In the genomic region with DNA sequence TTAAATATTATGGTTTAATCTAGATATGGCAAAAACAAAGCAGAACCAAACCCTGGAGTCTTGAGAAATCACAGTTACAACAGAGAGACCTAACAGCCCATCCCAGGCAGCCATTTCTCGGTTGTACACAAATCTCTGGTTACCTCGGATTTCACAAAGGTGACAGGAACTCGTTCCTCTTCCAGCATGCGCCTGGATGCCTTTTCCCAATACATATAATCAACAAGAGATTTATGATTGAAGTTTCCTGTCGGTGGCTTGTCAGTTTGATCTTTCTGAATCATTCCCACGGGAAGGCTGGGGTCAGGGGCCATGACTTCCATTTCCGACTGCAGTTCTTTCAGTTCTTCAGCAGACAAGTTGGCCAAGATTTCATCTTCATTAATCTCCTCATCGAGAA, we compare ENCODE assay signal across 27 cellular contexts. TPM values are rescaled to one million over a fixed set of nuclear protein-coding genes. Genes with fewer than 3 reads are reported as not detected.
DNase-seq lines count a peak whose midpoint lies in the region; ATAC-seq, FAIRE-seq and TF ChIP-seq lines count a peak whose summit lies in the region.
"Had no signal": no experiment of that assay in that cellular context is flagged by ENCODE, and none has a peak within 500 bp of the region (broad histone marks: within the 10 kb centered on the region; RNA-seq: fewer than 3 reads in every experiment).

No MANE protein-coding gene starts in this region.

- DNase-seq in HepG2 (ENCODE audit: low spot score) (no peak), right lobe of liver (no peak), heart right ventricle (peak in 1 of 2 donors; percentile 32), neural progenitor cell (ENCODE audit: low spot score) (no peak), vagina (ENCODE audit: extremely low spot score in 2 of 2) (no peak), pons (ENCODE audit: low spot score) (no peak), suprapubic skin (ENCODE audit: low spot score in 2 of 2) (no peak)
- DNase-seq: activated CD4-positive, CD25-positive, alpha-beta regulatory T cell; body of pancreas; colonic mucosa; DMS 273 treated with DMSO at 0.1 percent for 48 hours; foreskin fibroblast; NCI-H1417 treated with DMSO at 0.1 percent for 48 hours; NCI-H748 treated with DMSO at 0.1 percent for 48 hours; pancreas; spleen; stimulated activated CD4-positive, alpha-beta T cell treated with anti-CD3 and anti-CD28 coated beads, Interleukin-4, amount 100 ng/mL, for 4 hours had no signal

- no peak overlapping the region for H3K9ac ChIP-seq in HepG2 (ENCODE audit: insufficient read depth, low read depth, low read length)
- H3K9ac ChIP-seq in neural progenitor cell = no peak overlapping the region

- TF ChIP-seq EP300 in HepG2 (IDR thresholded peaks at IDR 0.05; ENCODE audit: low read depth in 2 of 2, low read length in 2 of 2) (no peak), HepG2 (CRISPR knock-in tag; IDR thresholded peaks at IDR 0.05; ENCODE audit: borderline replicate concordance) (no peak), suprapubic skin (IDR thresholded peaks at IDR 0.05) (no peak)

- TF ChIP-seq CTCF in HepG2 (CRISPR knock-in tag; IDR thresholded peaks at IDR 0.05) (no peak), right lobe of liver (IDR thresholded peaks at IDR 0.05) (no peak), heart right ventricle (IDR thresholded peaks at IDR 0.05) (no peak), neural progenitor cell (IDR thresholded peaks at IDR 0.05) (no peak), vagina (IDR thresholded peaks at IDR 0.05) (no peak), suprapubic skin (IDR thresholded peaks at IDR 0.05) (no peak)

- ATAC-seq in HepG2 (no peak), right lobe of liver (no peak), heart right ventricle (peak in 6 of 8 donors; percentile 11 to 67 (median 50)), HG03571 (IDR thresholded peaks at IDR 0.05; ENCODE audit: unreplicated experiment) (no peak)
- ATAC-seq: activated naive CD4-positive, alpha-beta T cell treated with anti-CD3 and anti-CD28 coated beads, Interleukin-2, amount 50 U/mL, for 72 hours; body of pancreas; GM23338; Panc1; pancreas had no signal

- TF ChIP-seq POLR2A in HepG2 (IDR thresholded peaks at IDR 0.05; ENCODE audit: insufficient read depth in 1 of 2, low read depth in 2 of 2, low read length in 2 of 2) (no peak), right lobe of liver (IDR thresholded peaks at IDR 0.05) (no peak), vagina (IDR thresholded peaks at IDR 0.05) (no peak), suprapubic skin (IDR thresholded peaks at IDR 0.05) (no peak)

- no peak overlapping the region for H3K27ac ChIP-seq in HepG2 (ENCODE audit: extremely low read length, insufficient read depth, low read length)
- H3K27ac ChIP-seq in right lobe of liver = no peak overlapping the region
- peak overlapping the region; percentile 47 to 88 (median 73) for H3K27ac ChIP-seq in heart right ventricle
- no peak overlapping the region for H3K27ac ChIP-seq in neural progenitor cell
- peak overlapping the region; percentile 6 for H3K27ac ChIP-seq in vagina
- no peak overlapping the region for H3K27ac ChIP-seq in suprapubic skin
- H3K27ac ChIP-seq: body of pancreas, colonic mucosa, pancreas, SK-N-MC had no signal

- H3K4me1 Mint-ChIP-seq in neural progenitor cell = peaks cover 7% of the 10 kb centered on the region

- no peak overlapping the region for H3K27ac Mint-ChIP-seq in neural progenitor cell
- H3K27ac Mint-ChIP-seq: activated naive CD4-positive, alpha-beta T cell treated with anti-CD3 and anti-CD28 coated beads, Interleukin-2, amount 50 U/mL, for 72 hours; activated T-helper 1 cell treated with anti-CD3 and anti-CD28 coated beads, Interleukin-12 subunit alpha, Interleukin-12 subunit beta, Interleukin-2, Interleukin-4 antibody, amounts not matched to agents 30 ng/mL and 10 ng/mL and 1 ng/mL, durations not matched to agents 14 hours and 24 hours and 36 hours; GM23338 had no signal

- POLR2A ChIA-PET in HepG2 (lab: Yijun Ruan, JAX) = no interaction called here

- no peak overlapping the region; a peak in 1 of 6 replicates for H3K4me3 ChIP-seq in HepG2 (replicated peaks in 1 of 3; ENCODE audit: insufficient read depth in 1 of 3, low read depth in 2 of 3, low read length in 3 of 3)
- no peak overlapping the region for H3K4me3 ChIP-seq in right lobe of liver
- H3K4me3 ChIP-seq in heart right ventricle = peak overlapping the region; percentile 20 to 58 (median 42)
- H3K4me3 ChIP-seq in neural progenitor cell = no peak overlapping the region
- H3K4me3 ChIP-seq in vagina = no peak overlapping the region
- no peak overlapping the region for H3K4me3 ChIP-seq in suprapubic skin
- H3K4me3 ChIP-seq: body of pancreas, colonic mucosa, GM23338, pancreas, SK-N-MC, spleen had no signal

- no peaks in the 10 kb centered on the region for H3K36me3 Mint-ChIP-seq in neural progenitor cell
- H3K36me3 Mint-ChIP-seq: activated naive CD4-positive, alpha-beta T cell treated with anti-CD3 and anti-CD28 coated beads, Interleukin-2, amount 50 U/mL, for 72 hours; CD14-positive monocyte had no signal

- H3K4me2 ChIP-seq in HepG2 (ENCODE audit: low read depth, low read length) (0 out of 2 replicates have a peak overlapping the region, but pooled peaks have one; percentile 19), neural progenitor cell (no peak overlapping the region)
- H3K4me2 ChIP-seq: GM23338 had no signal

- H4K20me1 ChIP-seq in HepG2 (ENCODE audit: insufficient read depth, low read length) (no peaks in the 10 kb centered on the region), neural progenitor cell (ENCODE audit: low read depth) (no peaks in the 10 kb centered on the region)

- H3K36me3 ChIP-seq in HepG2 (replicated peaks in 1 of 2; ENCODE audit: control insufficient read depth in 1 of 2, insufficient read depth in 2 of 2, low read length in 2 of 2) (no peaks in the 10 kb centered on the region), right lobe of liver (no peaks in the 10 kb centered on the region), heart right ventricle (peaks cover 0 to 6% (median 0%) of the 10 kb centered on the region in 9 donors), neural progenitor cell (no peaks in the 10 kb centered on the region), vagina (no peaks in the 10 kb centered on the region), suprapubic skin (no peaks in the 10 kb centered on the region)
- H3K36me3 ChIP-seq: colonic mucosa, pancreas, spleen had no signal

- WGBS in HepG2 (ENCODE audit: low lambda C conversion rate) = 16% methylated on average over 8 of the region's 8 CpGs
- WGBS in right lobe of liver (ENCODE audit: insufficient coverage, low coverage, low lambda C conversion rate, missing lambda C conversion rate) = 55% methylated on average over 8 of the region's 8 CpGs
- WGBS in heart right ventricle, 2 donors = 13 to 26% methylated on average over 8 of the region's 8 CpGs
- WGBS in suprapubic skin = 55% methylated on average over 8 of the region's 8 CpGs

- H2AFZ ChIP-seq in HepG2 (ENCODE audit: low read length) (no peak overlapping the region), neural progenitor cell (replicated peaks) (peak overlapping the region; percentile 11)

- no peak for TF ChIP-seq RAD21 in HepG2 (CRISPR knock-in tag; IDR thresholded peaks at IDR 0.05)

- in situ Hi-C loops in HepG2 (cut with HindIII; ENCODE audit: extremely low pct_ligation_motif_present, low pct_unique_long_range_greater_than_20kb) = loop anchor here (25.0 kb wide), 1 partner anchor 540 kb away; no protein-coding TSS in a partner anchor

- no peaks in the 10 kb centered on the region for H3K79me2 ChIP-seq in HepG2 (ENCODE audit: insufficient read depth, low read length)
- no peaks in the 10 kb centered on the region for H3K79me2 ChIP-seq in neural progenitor cell (ENCODE audit: low read depth)

- no TSS peak for BruUV-seq in HepG2 (replicated peaks; lab: Mats Ljungman, UMichigan)

- no peaks in the 10 kb centered on the region for H3K9me3 ChIP-seq in HepG2 (ENCODE audit: low read length)
- H3K9me3 ChIP-seq in right lobe of liver = no peaks in the 10 kb centered on the region
- no peaks in the 10 kb centered on the region for H3K9me3 ChIP-seq in heart right ventricle
- H3K9me3 ChIP-seq in neural progenitor cell (ENCODE audit: low read depth) = no peaks in the 10 kb centered on the region
- H3K9me3 ChIP-seq in vagina = no peaks in the 10 kb centered on the region
- no peaks in the 10 kb centered on the region for H3K9me3 ChIP-seq in suprapubic skin
- H3K9me3 ChIP-seq: body of pancreas, colonic mucosa, pancreas, spleen had no signal

- H3F3A ChIP-seq in neural progenitor cell (ENCODE audit: low read depth) = no peaks in the 10 kb centered on the region

- no peak overlapping the region for H3K4me3 Mint-ChIP-seq in neural progenitor cell
- H3K4me3 Mint-ChIP-seq: activated T-helper 1 cell treated with anti-CD3 and anti-CD28 coated beads, Interleukin-12 subunit alpha, Interleukin-12 subunit beta, Interleukin-2, Interleukin-4 antibody, amounts not matched to agents 30 ng/mL and 10 ng/mL and 1 ng/mL, durations not matched to agents 14 hours and 24 hours and 36 hours; GM23338 had no signal

- no peak for FAIRE-seq in HepG2 (lab: Jason Lieb, UNC)
- FAIRE-seq: pancreas had no signal

- no peaks in the 10 kb centered on the region for H3K9me3 Mint-ChIP-seq in neural progenitor cell
- H3K9me3 Mint-ChIP-seq: activated naive CD4-positive, alpha-beta T cell treated with anti-CD3 and anti-CD28 coated beads, Interleukin-2, amount 50 U/mL, for 72 hours; activated T-helper 1 cell treated with anti-CD3 and anti-CD28 coated beads, Interleukin-12 subunit alpha, Interleukin-12 subunit beta, Interleukin-2, Interleukin-4 antibody, amounts not matched to agents 30 ng/mL and 10 ng/mL and 1 ng/mL, durations not matched to agents 14 hours and 24 hours and 36 hours; CD14-positive monocyte; GM23338 had no signal

- intact Hi-C loops in HepG2 (cut with micrococcal nuclease; ENCODE audit: unreplicated experiment) = loop anchor here (1.0 to 5.0 kb wide), 3 partner anchors 185 to 303 kb away; no protein-coding TSS in a partner anchor
- intact Hi-C loops in right lobe of liver (cut with DNase I) = no loop called here
- intact Hi-C loops in heart right ventricle (cut with DNase I) = loop anchor here in 2 of 10 donors (1.0 to 5.0 kb wide), 2 partner anchors 40 to 184 kb away; a partner anchor contains a TSS
- intact Hi-C loops in vagina (cut with DNase I) = no loop called here

- CTCF ChIA-PET in HepG2 (lab: Yijun Ruan, JAX; ENCODE audit: low intra/inter-chr PET ratio, low total read pairs) = interaction anchor here (0.7 to 2.4 kb wide), 3 partner anchors 184 to 549 kb away, joined by 4 to 18 read pairs (median 9); no protein-coding TSS in a partner anchor

- peaks cover 0 to under 1% of the 10 kb centered on the region in 2 experiments; a peak in 1 of 5 replicates for H3K27me3 ChIP-seq in HepG2 (ENCODE audit: control insufficient read depth in 1 of 2, insufficient read depth in 2 of 2, low read length in 2 of 2)
- no peaks in the 10 kb centered on the region for H3K27me3 ChIP-seq in right lobe of liver
- no peaks in the 10 kb centered on the region for H3K27me3 ChIP-seq in heart right ventricle
- H3K27me3 ChIP-seq in neural progenitor cell = no peaks in the 10 kb centered on the region
- no peaks in the 10 kb centered on the region for H3K27me3 ChIP-seq in vagina
- no peaks in the 10 kb centered on the region for H3K27me3 ChIP-seq in suprapubic skin
- H3K27me3 ChIP-seq: body of pancreas, colonic mucosa, pancreas, spleen had no signal

- no peaks in the 10 kb centered on the region for H3K4me1 ChIP-seq in HepG2 (ENCODE audit: insufficient read depth, low read length)
- no peaks in the 10 kb centered on the region for H3K4me1 ChIP-seq in right lobe of liver
- H3K4me1 ChIP-seq in heart right ventricle = peaks cover 0 to 10% (median 6%) of the 10 kb centered on the region in 9 donors
- no peaks in the 10 kb centered on the region for H3K4me1 ChIP-seq in neural progenitor cell
- H3K4me1 ChIP-seq in vagina = peaks cover 10% of the 10 kb centered on the region
- H3K4me1 ChIP-seq in suprapubic skin = peaks cover 7% of the 10 kb centered on the region
- H3K4me1 ChIP-seq: colonic mucosa, pancreas had no signal

- no peaks in the 10 kb centered on the region for H3K27me3 Mint-ChIP-seq in neural progenitor cell (ENCODE audit: insufficient read depth, low read depth)

RNA-seq across cellular contexts. Expression of a gene that starts 0.4 kb away (rescaled TPM):
- total RNA-seq in HepG2 (2016; rRNA removed; fragmentation: Illumina TruSeq; extraction: Trizol) = not detected in 2 replicates
- total RNA-seq in HepG2 (2016; cell fraction: cytosol; rRNA removed; fragmentation: Illumina TruSeq; extraction: Trizol; ENCODE audit: low read depth) = not detected in 2 replicates
- not detected in 2 replicates for total RNA-seq in HepG2 (2016; cell fraction: insoluble cytoplasmic fraction; rRNA removed; fragmentation: Illumina TruSeq; extraction: Trizol)
- total RNA-seq in HepG2 (2016; cell fraction: membrane; rRNA removed; fragmentation: Illumina TruSeq; extraction: Trizol) = not detected in 2 replicates
- total RNA-seq in HepG2 (2016; cell fraction: nucleus; rRNA removed; fragmentation: Illumina TruSeq; extraction: Trizol) = not detected in 2 replicates
- polyA plus RNA-seq in HepG2 (2011; rRNA removed) = not detected in 2 replicates
- not detected in 2 replicates for polyA plus RNA-seq in HepG2 (2011; cell fraction: cytosol; rRNA removed)
- not detected in 2 replicates for polyA plus RNA-seq in HepG2 (2011; cell fraction: nucleus; rRNA removed)
- polyA plus RNA-seq in HepG2 (2012) = not detected in 2 replicates
- polyA plus RNA-seq in HepG2 (2016; cell fraction: cytosol; fragmentation: Illumina TruSeq; extraction: Trizol; ENCODE audit: low read depth) = not detected in 2 replicates
- not detected in 2 replicates for polyA plus RNA-seq in HepG2 (2016; cell fraction: insoluble cytoplasmic fraction; fragmentation: Illumina TruSeq; extraction: Trizol; ENCODE audit: low read depth)
- polyA plus RNA-seq in HepG2 (2016; cell fraction: membrane; fragmentation: Illumina TruSeq; extraction: Trizol; ENCODE audit: low read depth) = not detected in 2 replicates
- polyA plus RNA-seq in HepG2 (2016; cell fraction: nucleus; fragmentation: Illumina TruSeq; extraction: Trizol; ENCODE audit: insufficient read depth, low read depth) = not detected in 2 replicates
- not detected in 2 replicates for polyA minus RNA-seq in HepG2 (2011; rRNA and poly(A)+ RNA removed; ENCODE audit: low replicate concordance)
- polyA minus RNA-seq in HepG2 (2011; cell fraction: cytosol; rRNA and poly(A)+ RNA removed) = not detected in 2 replicates
- polyA minus RNA-seq in HepG2 (2011; cell fraction: nucleus; rRNA and poly(A)+ RNA removed) = not detected in 2 replicates
- under 1 TPM in 3 of 6 experiments, not detected in 3; 0.07 to 0.25 (median 0.13) TPM for total RNA-seq in right lobe of liver
- 100 to 1,000 TPM; 122 to 240 (median 188) TPM for total RNA-seq in heart right ventricle
- polyA plus RNA-seq in heart right ventricle = 10 to 100 TPM; 28.6 to 96.1 TPM
- total RNA-seq in neural progenitor cell (ENCODE audit: low replicate concordance) = not detected in 2 replicates
- total RNA-seq in vagina = not detected
- under 1 TPM in 1 of 4 donors, not detected in 3; 0.40 TPM for total RNA-seq in suprapubic skin
- total RNA-seq: activated CD8-positive, alpha-beta memory T cell treated with anti-CD3 and anti-CD28 coated beads for 36 hours; activated naive CD4-positive, alpha-beta T cell treated with anti-CD3 and anti-CD28 coated beads, Interleukin-2, amount 50 U/mL, for 72 hours; activated T-helper 1 cell treated with anti-CD3 and anti-CD28 coated beads, Interleukin-12 subunit alpha, Interleukin-12 subunit beta, Interleukin-2, Interleukin-4 antibody, amounts not matched to agents 30 ng/mL and 10 ng/mL and 1 ng/mL, durations not matched to agents 14 hours and 24 hours and 36 hours; G401; GM23338; subcutaneous adipose tissue had no signal
- polyA plus RNA-seq: CD14-positive monocyte, pancreas had no signal

RNA-seq across cellular contexts. Expression of a gene that starts 37.2 kb away (rescaled TPM):
- total RNA-seq in HepG2 (2016; rRNA removed; fragmentation: Illumina TruSeq; extraction: Trizol) = 19.6 and 29.6 TPM in 2 replicates
- 3.6 and 4.9 TPM in 2 replicates for total RNA-seq in HepG2 (2016; cell fraction: cytosol; rRNA removed; fragmentation: Illumina TruSeq; extraction: Trizol; ENCODE audit: low read depth)
- 18.9 and 31.3 TPM in 2 replicates for total RNA-seq in HepG2 (2016; cell fraction: insoluble cytoplasmic fraction; rRNA removed; fragmentation: Illumina TruSeq; extraction: Trizol)
- 8.4 and 10.4 TPM in 2 replicates for total RNA-seq in HepG2 (2016; cell fraction: membrane; rRNA removed; fragmentation: Illumina TruSeq; extraction: Trizol)
- total RNA-seq in HepG2 (2016; cell fraction: nucleus; rRNA removed; fragmentation: Illumina TruSeq; extraction: Trizol) = 29.7 and 31.9 TPM in 2 replicates
- 18.2 and 23.7 TPM in 2 replicates for polyA plus RNA-seq in HepG2 (2011; rRNA removed)
- polyA plus RNA-seq in HepG2 (2011; cell fraction: cytosol; rRNA removed) = 19.8 and 24.3 TPM in 2 replicates
- polyA plus RNA-seq in HepG2 (2011; cell fraction: nucleus; rRNA removed) = 5.3 and 5.8 TPM in 2 replicates
- 20.4 and 23.4 TPM in 2 replicates for polyA plus RNA-seq in HepG2 (2012)
- 4.6 and 4.8 TPM in 2 replicates for polyA plus RNA-seq in HepG2 (2016; cell fraction: cytosol; fragmentation: Illumina TruSeq; extraction: Trizol; ENCODE audit: low read depth)
- polyA plus RNA-seq in HepG2 (2016; cell fraction: insoluble cytoplasmic fraction; fragmentation: Illumina TruSeq; extraction: Trizol; ENCODE audit: low read depth) = 24.7 and 26.0 TPM in 2 replicates
- 8.4 and 8.6 TPM in 2 replicates for polyA plus RNA-seq in HepG2 (2016; cell fraction: membrane; fragmentation: Illumina TruSeq; extraction: Trizol; ENCODE audit: low read depth)
- polyA plus RNA-seq in HepG2 (2016; cell fraction: nucleus; fragmentation: Illumina TruSeq; extraction: Trizol; ENCODE audit: insufficient read depth, low read depth) = 49.7 and 53.4 TPM in 2 replicates
- 42.0 and 74.8 TPM in 2 replicates for polyA minus RNA-seq in HepG2 (2011; rRNA and poly(A)+ RNA removed; ENCODE audit: low replicate concordance)
- 12.3 and 16.8 TPM in 2 replicates for polyA minus RNA-seq in HepG2 (2011; cell fraction: cytosol; rRNA and poly(A)+ RNA removed)
- 6.6 and 8.3 TPM in 2 replicates for polyA minus RNA-seq in HepG2 (2011; cell fraction: nucleus; rRNA and poly(A)+ RNA removed)
- total RNA-seq in right lobe of liver = 10 to 100 TPM; 25.6 to 48.8 (median 36.3) TPM
- total RNA-seq in heart right ventricle = 100 to 1,000 TPM; 151 to 226 (median 195) TPM
- polyA plus RNA-seq in heart right ventricle = 100 to 1,000 TPM; 156 to 224 TPM
- 50.5 and 72.4 TPM in 2 replicates for total RNA-seq in neural progenitor cell (ENCODE audit: low replicate concordance)
- total RNA-seq in vagina = 86.9 TPM
- 100 to 1,000 TPM in 1 of 4 donors, 10 to 100 TPM in 3; 58.6 to 106 (median 69.0) TPM for total RNA-seq in suprapubic skin

RNA-seq across cellular contexts. Expression of a gene that starts 41.8 kb away (rescaled TPM):
- total RNA-seq in HepG2 (2016; rRNA removed; fragmentation: Illumina TruSeq; extraction: Trizol) (49.0 and 62.8 TPM in 2 replicates), right lobe of liver (10 to 100 TPM; 17.2 to 27.3 (median 20.3) TPM), heart right ventricle (100 to 1,000 TPM in 3 of 10 donors, 10 to 100 TPM in 7; 73.6 to 119 (median 87.2) TPM), neural progenitor cell (ENCODE audit: low replicate concordance) (102 and 144 TPM in 2 replicates), vagina (84.7 TPM), suprapubic skin (10 to 100 TPM; 37.2 to 77.7 (median 48.6) TPM)
- 4.9 and 6.2 TPM in 2 replicates for total RNA-seq in HepG2 (2016; cell fraction: cytosol; rRNA removed; fragmentation: Illumina TruSeq; extraction: Trizol; ENCODE audit: low read depth)
- 48.7 and 69.6 TPM in 2 replicates for total RNA-seq in HepG2 (2016; cell fraction: insoluble cytoplasmic fraction; rRNA removed; fragmentation: Illumina TruSeq; extraction: Trizol)
- total RNA-seq in HepG2 (2016; cell fraction: membrane; rRNA removed; fragmentation: Illumina TruSeq; extraction: Trizol) = 11.4 and 13.5 TPM in 2 replicates
- 60.4 and 60.5 TPM in 2 replicates for total RNA-seq in HepG2 (2016; cell fraction: nucleus; rRNA removed; fragmentation: Illumina TruSeq; extraction: Trizol)
- polyA plus RNA-seq in HepG2 (2011; rRNA removed) (34.6 and 40.7 TPM in 2 replicates), heart right ventricle (10 to 100 TPM; 36.7 to 45.1 TPM)
- 14.1 and 18.7 TPM in 2 replicates for polyA plus RNA-seq in HepG2 (2011; cell fraction: cytosol; rRNA removed)
- polyA plus RNA-seq in HepG2 (2011; cell fraction: nucleus; rRNA removed) = 57.0 and 57.3 TPM in 2 replicates
- polyA plus RNA-seq in HepG2 (2012) = 23.3 and 28.5 TPM in 2 replicates
- polyA plus RNA-seq in HepG2 (2016; cell fraction: cytosol; fragmentation: Illumina TruSeq; extraction: Trizol; ENCODE audit: low read depth) = 2.9 and 3.8 TPM in 2 replicates
- polyA plus RNA-seq in HepG2 (2016; cell fraction: insoluble cytoplasmic fraction; fragmentation: Illumina TruSeq; extraction: Trizol; ENCODE audit: low read depth) = 51.8 and 55.2 TPM in 2 replicates
- 7.6 and 8.1 TPM in 2 replicates for polyA plus RNA-seq in HepG2 (2016; cell fraction: membrane; fragmentation: Illumina TruSeq; extraction: Trizol; ENCODE audit: low read depth)
- 87.4 and 95.0 TPM in 2 replicates for polyA plus RNA-seq in HepG2 (2016; cell fraction: nucleus; fragmentation: Illumina TruSeq; extraction: Trizol; ENCODE audit: insufficient read depth, low read depth)
- polyA minus RNA-seq in HepG2 (2011; rRNA and poly(A)+ RNA removed; ENCODE audit: low replicate concordance) = 12.6 and 13.2 TPM in 2 replicates
- polyA minus RNA-seq in HepG2 (2011; cell fraction: cytosol; rRNA and poly(A)+ RNA removed) = 14.4 and 16.7 TPM in 2 replicates
- polyA minus RNA-seq in HepG2 (2011; cell fraction: nucleus; rRNA and poly(A)+ RNA removed) = 87.9 and 89.9 TPM in 2 replicates

Comparison
In these comparisons a context has a peak if more than half of its experiments do, and no peak if none do; other contexts are left out.
1. ATAC-seq: peak in heart right ventricle (6 of 8); none in HepG2 (single experiment), right lobe of liver (0 of 4) and HG03571 (single experiment).
2. H3K27ac ChIP-seq: peak in heart right ventricle (10 of 10) and vagina (single experiment); none in HepG2 (single experiment), right lobe of liver (0 of 3), neural progenitor cell (single experiment) and suprapubic skin (single experiment).
3. H3K4me3 ChIP-seq: peak in heart right ventricle (10 of 10); none in HepG2 (0 of 3), right lobe of liver (0 of 3), neural progenitor cell (single experiment), vagina (0 of 2) and suprapubic skin (single experiment).
4. RNA of a gene that starts 0.4 kb away (total RNA-seq): 122 to 240 TPM in heart right ventricle; 0.40 TPM in suprapubic skin, 0.07 to 0.25 TPM in right lobe of liver, not detected in HepG2, not detected in neural progenitor cell and not detected in vagina (single experiment); every median in the first group is over 10 times any median in the second.